12 cellular contexts compared by ENCODE assay signal in genomic region chr7:151007469-151007898, GRCh38. TPM values are rescaled to one million over a fixed set of nuclear protein-coding genes. Genes with fewer than 3 reads are reported as not detected.
DNase-seq lines count a peak whose midpoint lies in the region; ATAC-seq and TF ChIP-seq lines count a peak whose summit lies in the region.
"Had no signal": no experiment of that assay in that cellular context is flagged by ENCODE, and none has a peak within 500 bp of the region (broad histone marks: within the 10 kb centered on the region; RNA-seq: fewer than 3 reads in every experiment).

No MANE protein-coding gene starts in this region.

- H3K27me3 Mint-ChIP-seq in natural killer cell treated with Interleukin-12 subunit alpha and Interleukin-12 subunit beta and Interleukin-15 and Interleukin-18, amount 100 ng/mL, for 72 hours = no peaks in the 10 kb centered on the region
- H3K27me3 Mint-ChIP-seq in osteocyte (ENCODE audit: unreplicated experiment) = peaks cover 20% of the 10 kb centered on the region

- H3K4me1 Mint-ChIP-seq in natural killer cell treated with Interleukin-12 subunit alpha and Interleukin-12 subunit beta and Interleukin-15 and Interleukin-18, amount 100 ng/mL, for 72 hours (ENCODE audit: low read depth in 2 of 2) = peaks cover 24 to 35% of the 10 kb centered on the region in 2 donors
- peaks cover 22% of the 10 kb centered on the region for H3K4me1 Mint-ChIP-seq in osteocyte (ENCODE audit: unreplicated experiment)

- DNase-seq in ELF-1 (ENCODE audit: low read depth, low spot score) (peak; percentile 81), NCI-H226 (peak; percentile 56), dermis blood vessel endothelial cell (peak; percentile 23), DMS114 treated with DMSO at 0.1 percent for 48 hours (lab: John Stamatoyannopoulos, UW; ENCODE audit: unreplicated experiment) (no peak), NCI-H2171 treated with DMSO at 0.1 percent for 48 hours (lab: John Stamatoyannopoulos, UW) (no peak), SKM-1 treated with dmso at 0.1 percent for 144 hours (lab: John Stamatoyannopoulos, UW; ENCODE audit: unreplicated experiment) (no peak), osteocyte (ENCODE audit: extremely low spot score, unreplicated experiment) (no peak)
- DNase-seq in natural killer cell treated with Interleukin-12 subunit alpha and Interleukin-12 subunit beta and Interleukin-15 and Interleukin-18, amount 100 ng/mL, for 72 hours (ENCODE audit: low spot score) = no peak
- DNase-seq: DMS79 treated with DMSO at 0.1 percent for 48 hours; IMR-90; SJCRH30; stimulated activated CD4-positive, alpha-beta T cell treated with anti-CD3 and anti-CD28 coated beads, Interleukin-12 subunit alpha, Interleukin-12 subunit beta, amount 100 ng/mL, for 4 hours had no signal

- peak overlapping the region; percentile 77 for H3K4me3 Mint-ChIP-seq in natural killer cell treated with Interleukin-12 subunit alpha and Interleukin-12 subunit beta and Interleukin-15 and Interleukin-18, amount 100 ng/mL, for 72 hours
- no peak overlapping the region for H3K4me3 Mint-ChIP-seq in osteocyte (ENCODE audit: unreplicated experiment)

- no peaks in the 10 kb centered on the region for H3K9me3 Mint-ChIP-seq in natural killer cell treated with Interleukin-12 subunit alpha and Interleukin-12 subunit beta and Interleukin-15 and Interleukin-18, amount 100 ng/mL, for 72 hours
- H3K9me3 Mint-ChIP-seq in osteocyte (ENCODE audit: unreplicated experiment) = no peaks in the 10 kb centered on the region

- H3K36me3 Mint-ChIP-seq in natural killer cell treated with Interleukin-12 subunit alpha and Interleukin-12 subunit beta and Interleukin-15 and Interleukin-18, amount 100 ng/mL, for 72 hours = no peaks in the 10 kb centered on the region
- H3K36me3 Mint-ChIP-seq in osteocyte (ENCODE audit: unreplicated experiment) = no peaks in the 10 kb centered on the region

- TF ChIP-seq CTCF in osteocyte (IDR thresholded peaks at IDR 0.05) = no peak

- ATAC-seq in natural killer cell treated with Interleukin-12 subunit alpha and Interleukin-12 subunit beta and Interleukin-15 and Interleukin-18, amount 100 ng/mL, for 72 hours = no peak

- peak overlapping the region in 1 of 2 donors; percentile 84 for H3K27ac Mint-ChIP-seq in natural killer cell treated with Interleukin-12 subunit alpha and Interleukin-12 subunit beta and Interleukin-15 and Interleukin-18, amount 100 ng/mL, for 72 hours
- no peak overlapping the region for H3K27ac Mint-ChIP-seq in osteocyte (ENCODE audit: unreplicated experiment)

RNA-seq across cellular contexts. Expression of gene NOS3, which starts 16.7 kb away (rescaled TPM):
- total RNA-seq in dermis blood vessel endothelial cell (33.4 and 103 TPM in 2 replicates), osteocyte (0.73 TPM in 1 of 2 replicates, not detected in the other)
- 1 to 10 TPM; 1.2 to 8.0 TPM for total RNA-seq in natural killer cell treated with Interleukin-12 subunit alpha and Interleukin-12 subunit beta and Interleukin-15 and Interleukin-18, amount 100 ng/mL, for 72 hours

RNA-seq across cellular contexts. Expression of gene ATG9B, which starts 16.8 kb away (rescaled TPM):
- total RNA-seq in dermis blood vessel endothelial cell (0.28 TPM in 1 of 2 replicates, not detected in the other), osteocyte (0.11 and 0.39 TPM in 2 replicates)
- total RNA-seq in natural killer cell treated with Interleukin-12 subunit alpha and Interleukin-12 subunit beta and Interleukin-15 and Interleukin-18, amount 100 ng/mL, for 72 hours = 1 to 10 TPM; 2.5 to 2.7 TPM

RNA-seq across cellular contexts. Expression of gene ABCB8, which starts 20.8 kb away (rescaled TPM):
- total RNA-seq in dermis blood vessel endothelial cell (20.4 and 38.2 TPM in 2 replicates), osteocyte (38.1 and 39.7 TPM in 2 replicates)
- 10 to 100 TPM; 43.1 to 82.8 TPM for total RNA-seq in natural killer cell treated with Interleukin-12 subunit alpha and Interleukin-12 subunit beta and Interleukin-15 and Interleukin-18, amount 100 ng/mL, for 72 hours

RNA-seq across cellular contexts. Expression of gene KCNH2, which starts 29.4 kb away (rescaled TPM):
- total RNA-seq in dermis blood vessel endothelial cell = under 0.01 TPM in 1 of 2 replicates, not detected in the other
- under 1 TPM in 1 of 2 donors, not detected in 1; 0.22 TPM for total RNA-seq in natural killer cell treated with Interleukin-12 subunit alpha and Interleukin-12 subunit beta and Interleukin-15 and Interleukin-18, amount 100 ng/mL, for 72 hours
- not detected in 2 replicates for total RNA-seq in osteocyte

RNA-seq across cellular contexts. Expression of gene ASIC3, which starts 40.8 kb away (rescaled TPM):
- total RNA-seq in dermis blood vessel endothelial cell = 0.42 TPM in 1 of 2 replicates, not detected in the other
- 1 to 10 TPM; 2.8 to 4.7 TPM for total RNA-seq in natural killer cell treated with Interleukin-12 subunit alpha and Interleukin-12 subunit beta and Interleukin-15 and Interleukin-18, amount 100 ng/mL, for 72 hours
- total RNA-seq in osteocyte = 3.6 and 5.8 TPM in 2 replicates
- total RNA-seq: IMR-90 had no signal

Comparison
In these comparisons a context has a peak if more than half of its experiments do, and no peak if none do; other contexts are left out.
1. DNase-seq: peak in ELF-1 (single experiment), NCI-H226 (single experiment) and dermis blood vessel endothelial cell (single experiment); none in natural killer cell treated with Interleukin-12 subunit alpha and Interleukin-12 subunit beta and Interleukin-15 and Interleukin-18, amount 100 ng/mL, for 72 hours (single experiment), DMS114 treated with DMSO at 0.1 percent for 48 hours (single experiment), NCI-H2171 treated with DMSO at 0.1 percent for 48 hours (single experiment), SKM-1 treated with dmso at 0.1 percent for 144 hours (single experiment) and osteocyte (single experiment).